Comparison of ENCODE assay signal across 1 cellular context in genomic region chr15:67784856-67785430, GRCh38.
TF ChIP-seq lines count a peak whose summit lies in the region.

No MANE protein-coding gene starts in this region.

TF ChIP-seq in K562, 482 proteins besides CTCF, POLR2A, EP300 and RAD21:
- TF ChIP-seq TCF15 (CRISPR knock-in tag; IDR thresholded peaks at IDR 0.05) (no peak), NRF1 (conservative IDR thresholded peaks at IDR 0.05 in 1 of 2, IDR thresholded peaks at IDR 0.05 in 1 of 2) (no peak), ZBTB26 (CRISPR knock-in tag; IDR thresholded peaks at IDR 0.05) (no peak), ZNF695 (CRISPR knock-in tag; IDR thresholded peaks at IDR 0.05) (no peak), JUNB (CRISPR knock-in tag; conservative IDR thresholded peaks at IDR 0.05) (no peak), ZMIZ1 (IDR thresholded peaks at IDR 0.05; ENCODE audit: low read depth in 2 of 2, low read length in 2 of 2) (no peak), RBM34 (IDR thresholded peaks at IDR 0.05; ENCODE audit: borderline replicate concordance, insufficient read depth, low read length) (no peak), ARHGAP35 (IDR thresholded peaks at IDR 0.05; ENCODE audit: partially characterized antibody) (no peak), ZBTB2 (IDR thresholded peaks at IDR 0.05) (no peak), CBX5 (IDR thresholded peaks at IDR 0.05; ENCODE audit: borderline replicate concordance, low read depth) (no peak), RCOR1 (IDR thresholded peaks at IDR 0.05; ENCODE audit: borderline replicate concordance in 1 of 2, low read depth in 2 of 2, low read length in 2 of 2) (no peak), ATF1 (CRISPR knock-in tag; IDR thresholded peaks at IDR 0.05) (no peak), ATF1 (tag; IDR thresholded peaks at IDR 0.05) (no peak), PATZ1 (CRISPR knock-in tag; IDR thresholded peaks at IDR 0.05; ENCODE audit: borderline replicate concordance) (no peak), ZNF217 (CRISPR knock-in tag; IDR thresholded peaks at IDR 0.05) (no peak), SMC3 (conservative IDR thresholded peaks at IDR 0.05; ENCODE audit: insufficient read depth, low read depth, low read length) (no peak), SNIP1 (IDR thresholded peaks at IDR 0.05; ENCODE audit: low read depth) (no peak), TRIM24 (IDR thresholded peaks at IDR 0.05) (no peak), ELK1 (CRISPR knock-in tag; IDR thresholded peaks at IDR 0.05) (no peak), POLR2H (tag; IDR thresholded peaks at IDR 0.05; ENCODE audit: low read depth) (no peak), NFYB (IDR thresholded peaks at IDR 0.05; ENCODE audit: extremely low read depth, insufficient read length) (no peak)
